17 cellular contexts compared by ENCODE assay signal in genomic region chr5:9557696-9558095, GRCh38. TPM values are rescaled to one million over a fixed set of nuclear protein-coding genes. Genes with fewer than 3 reads are reported as not detected.
DNase-seq lines count a peak whose midpoint lies in the region; ATAC-seq and TF ChIP-seq lines count a peak whose summit lies in the region.
"Had no signal": no experiment of that assay in that cellular context is flagged by ENCODE, and none has a peak within 500 bp of the region (broad histone marks: within the 10 kb centered on the region; RNA-seq: fewer than 3 reads in every experiment).

No MANE protein-coding gene starts in this region.

- peak; percentile 23 for DNase-seq in AG04450 (ENCODE audit: low read depth, low spot score)
- DNase-seq in HS-5 (ENCODE audit: low read depth) = peak; percentile 84
- peak; percentile 69 for DNase-seq in amniotic epithelial cell (ENCODE audit: low read depth)
- peak; percentile 24 to 53 for DNase-seq in foreskin fibroblast
- DNase-seq in right atrium auricular region (ENCODE audit: low spot score) = no peak
- DNase-seq in HAP-1 (ENCODE audit: low spot score in 2 of 2) = no peak
- no peak for DNase-seq in activated effector memory CD4-positive, alpha-beta T cell treated with anti-CD3 and anti-CD28 coated beads, Interleukin-2, amount 50 U/mL, for 16 hours
- DNase-seq: activated CD4-positive, alpha-beta T cell treated with anti-CD3 and anti-CD28 coated beads for 1 hour; C1 segment of cervical spinal cord; GDM1; GOT3; Kasumi-1; kidney; NCI-H524 treated with DMSO at 0.1 percent for 48 hours had no signal

- POLR2A ChIA-PET in AG04450 (lab: Yijun Ruan, JAX) = no interaction called here

- H3K9me3 ChIP-seq in AG04450 (ENCODE audit: control insufficient read depth, insufficient read depth, low read length) (no peaks in the 10 kb centered on the region), right atrium auricular region (no peaks in the 10 kb centered on the region), HAP-1 (no peaks in the 10 kb centered on the region)

- no peaks in the 10 kb centered on the region for H3K36me3 ChIP-seq in right atrium auricular region
- no peaks in the 10 kb centered on the region for H3K36me3 ChIP-seq in HAP-1 (replicated peaks)

- CTCF ChIA-PET in AG04450 (lab: Charles Lee) = no interaction called here

- in situ Hi-C loops in HAP-1 (cut with MboI; ENCODE audit: low sequenced_read_pairs) = no loop called here

- H3K27me3 ChIP-seq in AG04450 (ENCODE audit: control insufficient read depth, insufficient read depth, low read length) (no peaks in the 10 kb centered on the region), right atrium auricular region (no peaks in the 10 kb centered on the region), HAP-1 (ENCODE audit: low read depth) (no peaks in the 10 kb centered on the region)

- ATAC-seq in GM19467 (IDR thresholded peaks at IDR 0.05; ENCODE audit: unreplicated experiment) = no peak
- ATAC-seq: activated naive CD4-positive, alpha-beta T cell treated with anti-CD3 and anti-CD28 coated beads, Interleukin-2, amount 50 U/mL, for 72 hours; right cardiac atrium had no signal

- no peak overlapping the region for H3K27ac ChIP-seq in AG04450 (ENCODE audit: low read depth, low read length)
- no peak overlapping the region for H3K27ac ChIP-seq in right atrium auricular region

- no peak for TF ChIP-seq CTCF in AG04450 (IDR thresholded peaks at IDR 0.05; ENCODE audit: low read depth, low read length)
- TF ChIP-seq CTCF in foreskin fibroblast (IDR thresholded peaks at IDR 0.05; ENCODE audit: low read depth, low read length) = no peak
- TF ChIP-seq CTCF in right atrium auricular region (IDR thresholded peaks at IDR 0.05) = no peak

- H3K4me1 ChIP-seq in right atrium auricular region (no peaks in the 10 kb centered on the region), HAP-1 (no peaks in the 10 kb centered on the region)

- no peak overlapping the region for H3K4me3 ChIP-seq in AG04450 (ENCODE audit: low read depth, low read length)
- H3K4me3 ChIP-seq in foreskin fibroblast (ENCODE audit: low read depth in 1 of 2, low read length in 2 of 2) = no peak overlapping the region
- no peak overlapping the region for H3K4me3 ChIP-seq in right atrium auricular region
- H3K4me3 ChIP-seq in HAP-1 = no peak overlapping the region

RNA-seq across cellular contexts. Expression of gene SEMA5A, which starts 11.8 kb away (rescaled TPM):
- 28.0 and 31.8 TPM in 2 replicates for polyA plus RNA-seq in AG04450 (2011; rRNA removed)
- 165 and 221 TPM in 2 replicates for polyA minus RNA-seq in AG04450 (2011; rRNA and poly(A)+ RNA removed)
- total RNA-seq in right atrium auricular region = 10 to 100 TPM; 14.1 to 26.2 TPM
- total RNA-seq: activated naive CD4-positive, alpha-beta T cell treated with anti-CD3 and anti-CD28 coated beads, Interleukin-2, amount 50 U/mL, for 72 hours had no signal

Comparison
In these comparisons a context has a peak if more than half of its experiments do, and no peak if none do; other contexts are left out.
1. DNase-seq: peak in AG04450 (single experiment), HS-5 (single experiment), amniotic epithelial cell (single experiment) and foreskin fibroblast (2 of 2); none in right atrium auricular region (single experiment), HAP-1 (0 of 2) and activated effector memory CD4-positive, alpha-beta T cell treated with anti-CD3 and anti-CD28 coated beads, Interleukin-2, amount 50 U/mL, for 16 hours (single experiment).